In genomic region chr2:218272531-218273212, GRCh38 we compare ENCODE assay signal across 1 cellular context.
A peak's percentile ranks its signal among the peaks of the same experiment; 100 is the strongest.
TF ChIP-seq lines count a peak whose summit lies in the region.

No MANE protein-coding gene starts in this region.

TF ChIP-seq in K562, 482 proteins besides CTCF, POLR2A, EP300 and RAD21 (continued from another document):
- peak; percentile 80 for TF ChIP-seq SMC3 (conservative IDR thresholded peaks at IDR 0.05; ENCODE audit: insufficient read depth, low read depth, low read length)
- TF ChIP-seq CHCHD3 (CRISPR knock-in tag; IDR thresholded peaks at IDR 0.05), result no peak
- no peak for TF ChIP-seq FIP1L1 (IDR thresholded peaks at IDR 0.05; ENCODE audit: low read depth, low read length, poor library complexity, severe bottlenecking)
- no peak for TF ChIP-seq HSF4 (CRISPR knock-in tag; IDR thresholded peaks at IDR 0.05; ENCODE audit: borderline replicate concordance)
- 0 out of 4 replicates have a peak, but pooled peaks of 1 of the 2 experiments have one; percentile 47 for TF ChIP-seq SIN3A (IDR thresholded peaks at IDR 0.05; ENCODE audit: borderline replicate concordance in 2 of 2, control insufficient read depth in 1 of 2, low read depth in 2 of 2, low read length in 2 of 2)
- TF ChIP-seq MCM5 (IDR thresholded peaks at IDR 0.05; ENCODE audit: low read depth), result no peak
- no peak for TF ChIP-seq ARID3B (CRISPR knock-in tag; IDR thresholded peaks at IDR 0.05; ENCODE audit: borderline replicate concordance)
- no peak for TF ChIP-seq E2F3 (CRISPR knock-in tag; IDR thresholded peaks at IDR 0.05)
- 0 out of 2 replicates have a peak, but pooled peaks have one; percentile 17 for TF ChIP-seq CEBPG (CRISPR knock-in tag; IDR thresholded peaks at IDR 0.05)
- TF ChIP-seq CEBPG (tag; conservative IDR thresholded peaks at IDR 0.05 in 1 of 2, IDR thresholded peaks at IDR 0.05 in 1 of 2), result no peak
- no peak; the same call in 1 of the 2 replicates for TF ChIP-seq MTA3 (IDR thresholded peaks at IDR 0.05; ENCODE audit: borderline replicate concordance)
- TF ChIP-seq, protein P1, sequence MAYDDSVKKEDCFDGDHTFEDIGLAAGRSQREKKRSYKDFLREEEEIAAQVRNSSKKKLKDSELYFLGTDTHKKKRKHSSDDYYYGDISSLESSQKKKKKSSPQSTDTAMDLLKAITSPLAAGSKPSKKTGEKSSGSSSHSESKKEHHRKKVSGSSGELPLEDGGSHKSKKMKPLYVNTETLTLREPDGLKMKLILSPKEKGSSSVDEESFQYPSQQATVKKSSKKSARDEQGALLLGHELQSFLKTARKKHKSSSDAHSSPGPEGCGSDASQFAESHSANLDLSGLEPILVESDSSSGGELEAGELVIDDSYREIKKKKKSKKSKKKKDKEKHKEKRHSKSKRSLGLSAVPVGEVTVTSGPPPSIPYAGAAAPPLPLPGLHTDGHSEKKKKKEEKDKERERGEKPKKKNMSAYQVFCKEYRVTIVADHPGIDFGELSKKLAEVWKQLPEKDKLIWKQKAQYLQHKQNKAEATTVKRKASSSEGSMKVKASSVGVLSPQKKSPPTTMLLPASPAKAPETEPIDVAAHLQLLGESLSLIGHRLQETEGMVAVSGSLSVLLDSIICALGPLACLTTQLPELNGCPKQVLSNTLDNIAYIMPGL (CRISPR knock-in tag; IDR thresholded peaks at IDR 0.05), result no peak
- TF ChIP-seq DEAF1 (CRISPR knock-in tag; IDR thresholded peaks at IDR 0.05), result peak; percentile 47; the same call in 1 of the 2 replicates
- TF ChIP-seq TFAP4 (CRISPR knock-in tag; IDR thresholded peaks at IDR 0.05; ENCODE audit: borderline replicate concordance), result peak; percentile 61; the same call in 1 of the 2 replicates
